Comparison of ENCODE assay signal across 15 cellular contexts in the genomic region with DNA sequence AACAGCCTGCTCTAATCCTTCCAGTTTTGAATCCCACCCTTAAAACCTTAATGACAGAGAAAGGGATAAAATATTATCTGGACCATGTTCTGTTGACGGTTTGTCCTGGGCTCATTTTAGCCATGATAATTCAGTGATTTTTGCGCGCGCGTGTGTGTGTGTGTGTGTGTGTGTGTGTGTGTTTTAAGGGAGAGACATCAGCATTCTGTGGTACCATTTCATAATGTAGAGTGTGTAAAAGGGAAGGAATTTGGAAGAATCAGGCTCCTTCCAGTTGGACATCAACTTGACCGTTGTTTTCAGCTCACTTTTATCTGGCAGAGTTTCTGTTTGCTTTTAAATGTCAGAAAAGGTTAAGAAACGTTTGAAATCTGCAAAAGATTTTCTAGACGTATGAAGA.
"Had no signal": no experiment of that assay in that cellular context is flagged by ENCODE, and none has a peak within 500 bp of the region (broad histone marks: within the 10 kb centered on the region; RNA-seq: fewer than 3 reads in every experiment).

No MANE protein-coding gene starts in this region.

- H3K4me3 ChIP-seq: cardiac muscle cell, heart left ventricle, lower lobe of right lung, neural progenitor cell, pancreas, skin epidermis, tibial artery had no signal

- H3K27ac ChIP-seq: cardiac muscle cell, heart left ventricle, lower lobe of right lung, neural progenitor cell, pancreas, tibial artery had no signal

- H3K27me3 ChIP-seq: heart left ventricle, neural progenitor cell, pancreas, tibial artery had no signal

- H3K36me3 ChIP-seq: cardiac muscle cell, heart left ventricle, lower lobe of right lung, neural progenitor cell, pancreas, tibial artery had no signal

- H3K4me1 ChIP-seq: heart left ventricle, lower lobe of right lung, pancreas had no signal

- DNase-seq: activated naive CD4-positive, alpha-beta T cell; heart left ventricle; left cardiac atrium; lower lobe of right lung; midbrain; pancreas; retina; stimulated activated CD4-positive, alpha-beta T cell treated with anti-CD3 and anti-CD28 coated beads, Interleukin-15, amount 100 ng/mL, for 24 hours; stimulated activated CD4-positive, alpha-beta T cell treated with anti-CD3 and anti-CD28 coated beads, Interleukin-4, amount 100 ng/mL, for 1 hour; stimulated activated naive B cell treated with anti-CD40 and anti-IgM and Interleukin-4, amounts not matched to agents 10 μg/mL and 1 μg/mL and 100 μg/mL, for 72 hours had no signal

- H3K9me3 ChIP-seq: heart left ventricle, lower lobe of right lung, pancreas, tibial artery had no signal

- ATAC-seq: activated CD4-positive, CD25-positive, alpha-beta regulatory T cell treated with anti-CD3 and anti-CD28 coated beads, Interleukin-2, amount 50 U/mL, for 24 hours; heart left ventricle; left cardiac atrium; lower lobe of right lung; stimulated activated naive B cell treated with anti-CD40 and anti-IgM and Interleukin-4, amounts not matched to agents 10 μg/mL and 1 μg/mL and 100 μg/mL, for 72 hours had no signal
